In genomic region chr6:107540465-107540857, GRCh38 we compare ENCODE assay signal across 1 cellular context.
TF ChIP-seq lines count a peak whose summit lies in the region.

No MANE protein-coding gene starts in this region.

TF ChIP-seq in IMR-90, 13 proteins besides CTCF, POLR2A, EP300 and RAD21 (continued from another document):
- TF ChIP-seq RFX5 (IDR thresholded peaks at IDR 0.05; ENCODE audit: low read depth, low read length) (no peak), ELK1 (IDR thresholded peaks at IDR 0.05; ENCODE audit: borderline replicate concordance, low read depth, low read length) (no peak)
